ENCODE assay signal across 20 cellular contexts in the genomic region with DNA sequence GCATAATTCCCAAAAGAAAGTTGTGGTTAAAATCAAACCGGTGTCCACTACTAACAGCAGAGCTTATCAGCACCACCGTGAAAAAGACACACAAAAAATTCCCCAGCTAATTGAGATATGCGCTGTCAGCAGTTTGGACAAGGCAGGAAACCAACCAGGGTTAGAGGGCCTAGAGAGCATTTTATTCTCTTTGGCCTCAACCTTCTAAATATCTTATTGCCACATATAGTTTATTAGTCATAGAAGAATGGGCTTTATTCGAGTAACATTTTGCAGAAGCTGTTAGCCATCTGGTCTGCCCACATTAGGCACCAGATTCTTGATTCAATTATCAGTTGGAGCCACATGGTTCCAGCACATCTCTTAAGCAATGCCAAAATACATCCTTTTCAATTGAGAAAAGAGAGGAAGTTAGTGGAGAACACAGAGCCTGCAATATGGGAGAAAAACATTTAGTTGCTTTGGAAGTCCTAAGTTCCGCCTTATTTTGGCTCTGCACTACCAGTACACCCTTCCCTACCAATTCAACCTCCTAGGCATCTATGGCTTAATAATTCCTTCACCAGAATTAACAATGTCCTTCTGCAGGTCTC.
DNase-seq lines count a peak whose midpoint lies in the region; ATAC-seq and TF ChIP-seq lines count a peak whose summit lies in the region.
"Had no signal": no experiment of that assay in that cellular context is flagged by ENCODE, and none has a peak within 500 bp of the region (broad histone marks: within the 10 kb centered on the region; RNA-seq: fewer than 3 reads in every experiment).

No MANE protein-coding gene starts in this region.

- H3K14ac ChIP-seq in IMR-90 (replicated peaks; ENCODE audit: low read depth, low read length): no peak overlapping the region

- H3K9ac ChIP-seq in IMR-90 (ENCODE audit: low read depth, low read length): no peak overlapping the region
- no peak overlapping the region for H3K9ac ChIP-seq in neural progenitor cell
- H3K9ac ChIP-seq: BLaER1 had no signal

- peaks cover 2% of the 10 kb centered on the region; the same call in 1 of the 2 replicates for H3K9me3 ChIP-seq in IMR-90 (ENCODE audit: control insufficient read depth, insufficient read depth, low read length)
- peaks cover 15% of the 10 kb centered on the region for H3K9me3 ChIP-seq in OCI-LY7 (ENCODE audit: low read length)
- H3K9me3 ChIP-seq in neural progenitor cell (ENCODE audit: low read depth): no peaks in the 10 kb centered on the region
- H3K9me3 ChIP-seq: suprapubic skin had no signal

- peaks cover 10% of the 10 kb centered on the region for H3K36me3 Mint-ChIP-seq in neural progenitor cell
- H3K36me3 Mint-ChIP-seq: activated naive CD8-positive, alpha-beta T cell treated with anti-CD3 and anti-CD28 coated beads, Interleukin-2, amount 10 ng/mL, durations not matched to agents 7 days and 5 days; naive B cell had no signal

- no peak overlapping the region for H4K8ac ChIP-seq in IMR-90 (ENCODE audit: low read depth in 2 of 2, low read length in 2 of 2)

- H2AK9ac ChIP-seq in IMR-90 (replicated peaks; ENCODE audit: low read depth, low read length, poor library complexity): no peak overlapping the region

- WGBS in IMR-90 (ENCODE audit: extremely low coverage in 2 of 2, insufficient read length in 1 of 2), 2 experiments: no CpG with 5 or more reads among the region's 5 CpGs

- dilution Hi-C loops in IMR-90 (cut with HindIII; ENCODE audit: low sequenced_read_pairs, unreplicated experiment): no loop called here

- H2BK20ac ChIP-seq in IMR-90 (ENCODE audit: low read depth, low read length): no peak overlapping the region

- no peak overlapping the region for H3K4ac ChIP-seq in IMR-90 (ENCODE audit: low read depth, low read length)

- H2BK15ac ChIP-seq in IMR-90 (ENCODE audit: low read depth, low read length): no peak overlapping the region

- no peak overlapping the region for H2AK5ac ChIP-seq in IMR-90 (ENCODE audit: low read depth, low read length)

- no peak for TF ChIP-seq POLR2A in IMR-90 (IDR thresholded peaks at IDR 0.05; ENCODE audit: low read depth, low read length)

- peaks cover 2% of the 10 kb centered on the region for H3K27me3 ChIP-seq in IMR-90 (ENCODE audit: control insufficient read depth, insufficient read depth, low read length)
- H3K27me3 ChIP-seq in neural progenitor cell: no peaks in the 10 kb centered on the region
- H3K27me3 ChIP-seq: BLaER1, cardiac muscle cell, suprapubic skin had no signal

- H4K5ac ChIP-seq in IMR-90 (ENCODE audit: low read depth, low read length): no peak overlapping the region

- no peak for TF ChIP-seq RAD21 in IMR-90 (IDR thresholded peaks at IDR 0.05; ENCODE audit: low read length)

- DNase-seq in IMR-90 (peak; percentile 4), OCI-LY7 (ENCODE audit: low spot score) (no peak), cerebellar cortex (ENCODE audit: low spot score) (peak; percentile 27), neural progenitor cell (ENCODE audit: low spot score) (no peak), SW480 (ENCODE audit: low spot score) (no peak)
- DNase-seq: activated CD8-positive, alpha-beta memory T cell treated with anti-CD3 and anti-CD28 coated beads for 24 hours; activated naive CD8-positive, alpha-beta T cell treated with anti-CD3 and anti-CD28 coated beads, Interleukin-2, amount 10 ng/mL, durations not matched to agents 7 days and 5 days; erythroblast; GDM1; islet precursor cell; naive B cell; posterior cingulate gyrus; stimulated activated CD4-positive, alpha-beta T cell treated with anti-CD3 and anti-CD28 coated beads, Interleukin-4, amount 100 ng/mL, for 24 hours; T-helper 2 cell had no signal

- BruUV-seq in IMR-90 (replicated peaks; lab: Mats Ljungman, UMichigan): no TSS peak
- no TSS peak for BruUV-seq in OCI-LY7 (replicated peaks; lab: Mats Ljungman, UMichigan)

- H3K27ac ChIP-seq in IMR-90 (ENCODE audit: insufficient read depth, low read length) (no peak overlapping the region), OCI-LY7 (ENCODE audit: low read depth, low read length, poor library complexity, severe bottlenecking) (no peak overlapping the region), neural progenitor cell (no peak overlapping the region)
- H3K27ac ChIP-seq: BLaER1, cardiac muscle cell, suprapubic skin had no signal

- H3K4me1 ChIP-seq in IMR-90 (ENCODE audit: control insufficient read depth, insufficient read depth, low read length) (no peaks in the 10 kb centered on the region), OCI-LY7 (ENCODE audit: insufficient read depth, low read length, poor library complexity, severe bottlenecking) (no peaks in the 10 kb centered on the region), neural progenitor cell (peaks cover 20% of the 10 kb centered on the region)
- H3K4me1 ChIP-seq: BLaER1, suprapubic skin had no signal

- H3K18ac ChIP-seq in IMR-90 (ENCODE audit: low read depth, low read length): no peak overlapping the region

- H4K91ac ChIP-seq in IMR-90 (ENCODE audit: insufficient read depth, low read depth, low read length): no peak overlapping the region

- H4K20me1 ChIP-seq in IMR-90 (ENCODE audit: insufficient read depth, low read length) (no peaks in the 10 kb centered on the region), OCI-LY7 (ENCODE audit: insufficient read depth, low read length) (no peaks in the 10 kb centered on the region), neural progenitor cell (ENCODE audit: low read depth) (no peaks in the 10 kb centered on the region)
- H4K20me1 ChIP-seq: BLaER1 had no signal

- H3K79me2 ChIP-seq in OCI-LY7 (ENCODE audit: insufficient read depth, low read depth, low read length): no peaks in the 10 kb centered on the region
- no peaks in the 10 kb centered on the region for H3K79me2 ChIP-seq in neural progenitor cell (ENCODE audit: low read depth)

- H3K56ac ChIP-seq in IMR-90 (ENCODE audit: extremely low read depth, insufficient read depth, low read length): no peak overlapping the region

- peaks cover 19% of the 10 kb centered on the region for H3F3A ChIP-seq in neural progenitor cell (ENCODE audit: low read depth)

- H3K23ac ChIP-seq in IMR-90 (ENCODE audit: low read depth, low read length): no peak overlapping the region

- no peaks in the 10 kb centered on the region for H3K36me3 ChIP-seq in IMR-90 (ENCODE audit: control insufficient read depth, insufficient read depth, low read length)
- no peaks in the 10 kb centered on the region for H3K36me3 ChIP-seq in OCI-LY7 (ENCODE audit: insufficient read depth, low read length)
- no peaks in the 10 kb centered on the region for H3K36me3 ChIP-seq in neural progenitor cell
- H3K36me3 ChIP-seq: BLaER1, cardiac muscle cell, suprapubic skin had no signal

- CTCF ChIA-PET in IMR-90 (lab: Yijun Ruan, JAX): no interaction called here
- CTCF ChIA-PET in OCI-LY7 (lab: Charles Lee; ENCODE audit: unreplicated experiment): no interaction called here

- TF ChIP-seq CTCF in IMR-90 (conservative IDR thresholded peaks at IDR 0.05; ENCODE audit: low read depth, low read length): no peak
- TF ChIP-seq CTCF in OCI-LY7 (conservative IDR thresholded peaks at IDR 0.05; ENCODE audit: low read length): no peak
- no peak for TF ChIP-seq CTCF in neural progenitor cell (IDR thresholded peaks at IDR 0.05)

- H3K4me2 ChIP-seq in IMR-90 (ENCODE audit: low read depth, low read length) (no peak overlapping the region), OCI-LY7 (ENCODE audit: low read length) (no peak overlapping the region), neural progenitor cell (no peak overlapping the region)
- H3K4me2 ChIP-seq: BLaER1 had no signal

- H2BK120ac ChIP-seq in IMR-90 (ENCODE audit: low read depth, low read length): no peak overlapping the region

- H3K9me2 ChIP-seq in OCI-LY7 (ENCODE audit: insufficient read depth, low read length): no peaks in the 10 kb centered on the region

- no peak overlapping the region for H2AFZ ChIP-seq in IMR-90 (replicated peaks; ENCODE audit: low read length, poor library complexity)
- H2AFZ ChIP-seq in OCI-LY7 (ENCODE audit: low read length): 0 out of 2 replicates have a peak overlapping the region, but pooled peaks have one; percentile 4
- peak overlapping the region; percentile 37 for H2AFZ ChIP-seq in neural progenitor cell (replicated peaks)

- POLR2A ChIA-PET in IMR-90 (lab: Charles Lee; ENCODE audit: unreplicated experiment) (no interaction called here), OCI-LY7 (lab: Charles Lee) (interaction anchor here (2.9 kb wide), 1 partner anchor 14 kb away, joined by 8 read pairs; no protein-coding TSS in a partner anchor)

- H3K27ac Mint-ChIP-seq in neural progenitor cell: peak overlapping the region; percentile 46
- H3K27ac Mint-ChIP-seq: activated naive CD8-positive, alpha-beta T cell treated with anti-CD3 and anti-CD28 coated beads, Interleukin-2, amount 10 ng/mL, durations not matched to agents 7 days and 5 days; naive B cell had no signal

- H3K4me3 ChIP-seq in IMR-90 (ENCODE audit: insufficient read depth, low read depth, low read length) (no peak overlapping the region), OCI-LY7 (ENCODE audit: low read depth, low read length, poor library complexity, severe bottlenecking) (no peak overlapping the region), neural progenitor cell (no peak overlapping the region)
- H3K4me3 ChIP-seq: BLaER1, cardiac muscle cell, GM12878, suprapubic skin had no signal

- H3K4me3 Mint-ChIP-seq in neural progenitor cell: no peak overlapping the region
- H3K4me3 Mint-ChIP-seq: activated naive CD8-positive, alpha-beta T cell treated with anti-CD3 and anti-CD28 coated beads, Interleukin-2, amount 10 ng/mL, durations not matched to agents 7 days and 5 days; naive B cell had no signal

- H3K27me3 Mint-ChIP-seq in neural progenitor cell (ENCODE audit: insufficient read depth, low read depth): peaks cover 9% of the 10 kb centered on the region
- H3K27me3 Mint-ChIP-seq: naive B cell had no signal

- no peaks in the 10 kb centered on the region for H3K9me1 ChIP-seq in IMR-90 (ENCODE audit: insufficient read depth, low read length)

- no peaks in the 10 kb centered on the region for H3K79me1 ChIP-seq in IMR-90 (ENCODE audit: low read depth in 1 of 2, low read length in 2 of 2)

- H3K4me1 Mint-ChIP-seq in neural progenitor cell: peaks cover 46% of the 10 kb centered on the region
- H3K4me1 Mint-ChIP-seq: activated naive CD8-positive, alpha-beta T cell treated with anti-CD3 and anti-CD28 coated beads, Interleukin-2, amount 10 ng/mL, durations not matched to agents 7 days and 5 days; naive B cell had no signal

- intact Hi-C loops in IMR-90 (cut with micrococcal nuclease) (no loop called here), OCI-LY7 (cut with micrococcal nuclease; ENCODE audit: unreplicated experiment) (no loop called here)

- H2BK5ac ChIP-seq in IMR-90 (ENCODE audit: low read depth, low read length, poor library complexity, severe bottlenecking): no peak overlapping the region

- no peak for ATAC-seq in IMR-90 (ENCODE audit: low read depth)
- ATAC-seq in GM21528 (IDR thresholded peaks at IDR 0.05; ENCODE audit: low FRiP score, unreplicated experiment): no peak
- no peak for ATAC-seq in HG03196 (IDR thresholded peaks at IDR 0.05; ENCODE audit: unreplicated experiment)
- ATAC-seq: GM12878 had no signal

- in situ Hi-C loops in IMR-90 (cut with MboI; ENCODE audit: low sequenced_read_pairs): no loop called here

- peaks cover 21% of the 10 kb centered on the region for H3K9me3 Mint-ChIP-seq in neural progenitor cell

TF ChIP-seq in IMR-90, 13 proteins besides CTCF, POLR2A, EP300 and RAD21:
- TF ChIP-seq MAFK (IDR thresholded peaks at IDR 0.05; ENCODE audit: low read depth, low read length) (peak; percentile 71), CEBPB (IDR thresholded peaks at IDR 0.05; ENCODE audit: low read depth, low read length) (no peak)
TF ChIP-seq in IMR-90: peak in this region for 1.

Comparison
In these comparisons a context has a peak if more than half of its experiments do, and no peak if none do; other contexts are left out.
1. DNase-seq: peak in IMR-90 (single experiment) and cerebellar cortex (single experiment); none in OCI-LY7 (single experiment), neural progenitor cell (single experiment) and SW480 (single experiment).